In the genomic region with DNA sequence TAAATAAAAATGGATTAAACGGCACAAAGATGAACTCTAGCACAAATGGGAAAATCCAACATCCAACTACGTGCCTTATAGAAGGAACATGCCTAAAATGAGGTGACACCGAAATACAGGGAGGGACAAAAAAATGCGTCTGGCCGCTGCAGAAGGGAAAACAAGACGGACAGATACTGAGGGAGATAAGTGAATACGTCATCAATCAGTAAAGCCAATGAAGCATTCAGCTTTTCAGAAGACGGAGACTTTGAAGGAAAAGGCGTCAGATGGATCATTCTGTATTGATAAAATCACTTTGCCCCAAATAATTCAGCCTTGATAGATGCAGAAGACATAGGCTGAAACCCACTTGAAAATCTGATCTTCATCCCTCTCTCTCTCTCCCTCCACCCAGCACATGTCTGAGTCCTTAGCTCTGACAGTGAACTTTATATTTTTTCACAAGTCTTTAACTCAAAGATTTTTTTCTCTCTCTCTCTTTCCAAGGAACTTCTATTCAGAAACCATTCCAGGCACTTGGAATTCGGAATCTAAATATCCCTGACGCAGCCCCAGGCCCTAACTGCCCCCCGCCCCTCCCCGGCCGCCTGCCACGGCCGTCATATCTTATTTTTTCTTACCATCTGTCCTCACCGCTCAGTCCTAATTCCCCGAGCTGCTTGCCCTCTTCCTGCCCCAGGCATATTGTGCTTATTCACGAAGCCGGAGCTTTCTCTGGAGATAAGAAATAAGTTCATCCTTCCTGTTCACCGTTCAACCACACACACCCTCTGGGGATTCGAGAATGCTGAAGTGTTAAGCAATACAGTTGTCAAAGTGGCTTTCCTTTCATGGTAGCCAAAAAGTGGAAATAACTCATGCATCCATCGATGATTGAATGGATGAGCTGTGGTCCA, we compare ENCODE assay signal across 1 cellular context.
TF ChIP-seq lines count a peak whose summit lies in the region.

No MANE protein-coding gene starts in this region.

TF ChIP-seq in K562, 482 proteins besides CTCF, POLR2A, EP300 and RAD21 (continued from another document and continues in another):
- TF ChIP-seq TAL1 (IDR thresholded peaks at IDR 0.05) (peak; percentile 84), ZC3H11A (IDR thresholded peaks at IDR 0.05; ENCODE audit: low read depth, low read length) (no peak), MAFG (tag; conservative IDR thresholded peaks at IDR 0.05) (peak; percentile 67), ETV1 (tag; conservative IDR thresholded peaks at IDR 0.05; ENCODE audit: low read depth) (peak; percentile 97), ZNF551 (CRISPR knock-in tag; IDR thresholded peaks at IDR 0.05) (no peak), SMARCC2 (IDR thresholded peaks at IDR 0.05; ENCODE audit: low read depth) (peak; percentile 85), EWSR1 (IDR thresholded peaks at IDR 0.05; ENCODE audit: borderline replicate concordance, low read depth, partially characterized antibody) (no peak), TCFL5 (CRISPR knock-in tag; conservative IDR thresholded peaks at IDR 0.05) (no peak), SMAD4 (CRISPR knock-in tag; conservative IDR thresholded peaks at IDR 0.05) (0 out of 2 replicates have a peak, but pooled peaks have one; percentile 13), ZNF217 (CRISPR knock-in tag; IDR thresholded peaks at IDR 0.05) (no peak), SNIP1 (IDR thresholded peaks at IDR 0.05; ENCODE audit: low read depth) (no peak), ETS2 (tag; IDR thresholded peaks at IDR 0.05; ENCODE audit: borderline replicate concordance, poor library complexity, severe bottlenecking) (no peak), NBN (IDR thresholded peaks at IDR 0.05; ENCODE audit: low read depth) (peak; percentile 58; the same call in 1 of the 2 replicates), PHF21A (IDR thresholded peaks at IDR 0.05; ENCODE audit: borderline replicate concordance, low read depth) (no peak; the same call in 1 of the 2 replicates), ZNF592 (IDR thresholded peaks at IDR 0.05) (no peak; the same call in 1 of the 2 replicates), ZKSCAN8 (CRISPR knock-in tag; IDR thresholded peaks at IDR 0.05) (peak; percentile 69; the same call in 1 of the 2 replicates), VEZF1 (CRISPR knock-in tag; IDR thresholded peaks at IDR 0.05) (peak; percentile 89), CEBPB (tag; IDR thresholded peaks at IDR 0.05) (peak; percentile 97), TARDBP (IDR thresholded peaks at IDR 0.05) (no peak), DPF2 (IDR thresholded peaks at IDR 0.05) (peak; percentile 97), POLR2B (IDR thresholded peaks at IDR 0.05; ENCODE audit: low read depth, partially characterized antibody) (no peak), SMARCA4 (IDR thresholded peaks at IDR 0.05) (peak; percentile 95), HNRNPLL (IDR thresholded peaks at IDR 0.05; ENCODE audit: low read depth, low read length, poor library complexity, severe bottlenecking) (peak; percentile 37), GATAD2A (IDR thresholded peaks at IDR 0.05) (peak; percentile 49; the same call in 1 of the 2 replicates), ZBTB40 (IDR thresholded peaks at IDR 0.05) (no peak), ZBTB40 (CRISPR knock-in tag; IDR thresholded peaks at IDR 0.05) (no peak), NFE2 (IDR thresholded peaks at IDR 0.05; ENCODE audit: low read depth) (peak; percentile 89), NFIC (IDR thresholded peaks at IDR 0.05) (peak; percentile 73), TCF3 (CRISPR knock-in tag; IDR thresholded peaks at IDR 0.05) (peak; percentile 87), TEAD2 (tag; IDR thresholded peaks at IDR 0.05) (no peak), HNRNPUL1 (IDR thresholded peaks at IDR 0.05; ENCODE audit: low read length) (no peak), E2F6 (IDR thresholded peaks at IDR 0.05; ENCODE audit: borderline replicate concordance in 1 of 2, extremely low read depth in 1 of 2, insufficient read depth in 1 of 2, insufficient read length in 1 of 2, low read depth in 1 of 2, low read length in 1 of 2, poor library complexity in 1 of 2, severe bottlenecking in 1 of 2) (peak in 1 of 2 experiments; percentile 58), U2AF1 (optimal IDR thresholded peaks at IDR 0.05; ENCODE audit: low read depth, low read length) (no peak), ARNT (IDR thresholded peaks at IDR 0.05) (peak in 1 of 2 experiments; percentile 75; a peak in 2 of 4 replicates)
- TF ChIP-seq, protein P1, sequence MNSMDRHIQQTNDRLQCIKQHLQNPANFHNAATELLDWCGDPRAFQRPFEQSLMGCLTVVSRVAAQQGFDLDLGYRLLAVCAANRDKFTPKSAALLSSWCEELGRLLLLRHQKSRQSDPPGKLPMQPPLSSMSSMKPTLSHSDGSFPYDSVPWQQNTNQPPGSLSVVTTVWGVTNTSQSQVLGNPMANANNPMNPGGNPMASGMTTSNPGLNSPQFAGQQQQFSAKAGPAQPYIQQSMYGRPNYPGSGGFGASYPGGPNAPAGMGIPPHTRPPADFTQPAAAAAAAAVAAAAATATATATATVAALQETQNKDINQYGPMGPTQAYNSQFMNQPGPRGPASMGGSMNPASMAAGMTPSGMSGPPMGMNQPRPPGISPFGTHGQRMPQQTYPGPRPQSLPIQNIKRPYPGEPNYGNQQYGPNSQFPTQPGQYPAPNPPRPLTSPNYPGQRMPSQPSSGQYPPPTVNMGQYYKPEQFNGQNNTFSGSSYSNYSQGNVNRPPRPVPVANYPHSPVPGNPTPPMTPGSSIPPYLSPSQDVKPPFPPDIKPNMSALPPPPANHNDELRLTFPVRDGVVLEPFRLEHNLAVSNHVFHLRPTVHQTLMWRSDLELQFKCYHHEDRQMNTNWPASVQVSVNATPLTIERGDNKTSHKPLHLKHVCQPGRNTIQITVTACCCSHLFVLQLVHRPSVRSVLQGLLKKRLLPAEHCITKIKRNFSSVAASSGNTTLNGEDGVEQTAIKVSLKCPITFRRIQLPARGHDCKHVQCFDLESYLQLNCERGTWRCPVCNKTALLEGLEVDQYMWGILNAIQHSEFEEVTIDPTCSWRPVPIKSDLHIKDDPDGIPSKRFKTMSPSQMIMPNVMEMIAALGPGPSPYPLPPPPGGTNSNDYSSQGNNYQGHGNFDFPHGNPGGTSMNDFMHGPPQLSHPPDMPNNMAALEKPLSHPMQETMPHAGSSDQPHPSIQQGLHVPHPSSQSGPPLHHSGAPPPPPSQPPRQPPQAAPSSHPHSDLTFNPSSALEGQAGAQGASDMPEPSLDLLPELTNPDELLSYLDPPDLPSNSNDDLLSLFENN (IDR thresholded peaks at IDR 0.05; ENCODE audit: low read depth in 2 of 2, low read length in 2 of 2), result peak in 1 of 2 experiments; percentile 66; a peak in 1 of 4 replicates
